ENCODE assay signal across 8 cellular contexts in the genomic region with DNA sequence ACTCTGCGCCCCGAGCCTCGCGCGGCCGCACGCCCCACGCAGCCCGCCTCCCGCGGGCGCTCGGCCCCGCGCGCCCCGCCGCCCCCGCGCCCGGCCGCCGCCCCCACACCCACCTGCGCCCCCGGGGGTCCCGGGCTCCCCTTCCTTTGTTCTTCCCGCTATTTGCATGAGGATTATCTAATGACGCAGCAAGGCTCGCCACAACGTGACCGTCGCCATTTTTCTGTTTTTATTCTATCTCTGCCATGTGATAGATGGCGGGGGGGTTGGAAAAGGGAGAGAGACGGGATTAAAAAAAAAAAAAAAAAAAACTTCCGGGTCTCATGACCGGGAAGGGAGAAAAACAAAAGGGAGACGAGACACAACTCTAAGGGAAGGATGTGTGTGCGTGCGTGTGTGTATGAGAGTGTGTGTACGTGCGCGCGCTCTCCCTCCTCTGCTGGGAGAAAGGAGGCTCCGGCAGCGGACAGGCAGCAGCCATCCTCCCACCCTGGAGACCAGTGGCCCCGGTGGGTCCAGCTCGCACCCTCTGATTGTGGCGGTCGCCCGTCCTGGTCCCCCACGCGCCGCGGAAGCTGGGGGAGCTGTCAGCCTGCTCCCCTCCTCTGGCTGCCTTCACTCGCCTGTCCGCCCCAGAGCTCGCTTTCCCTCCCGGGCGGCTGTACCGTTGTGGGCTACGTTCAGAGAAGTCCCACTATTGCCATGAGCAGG.
DNase-seq lines count a peak whose midpoint lies in the region; ATAC-seq and TF ChIP-seq lines count a peak whose summit lies in the region.

No MANE protein-coding gene starts in this region.

- H3K27ac ChIP-seq in 22Rv1 = peak overlapping the region; percentile 86

- no peaks in the 10 kb centered on the region for H3K9me3 Mint-ChIP-seq in activated CD4-positive, alpha-beta memory T cell treated with anti-CD3 and anti-CD28 coated beads, Interleukin-2, amount 10 ng/mL, durations not matched to agents 7 days and 5 days
- H3K9me3 Mint-ChIP-seq in effector memory CD8-positive, alpha-beta T cell = no peaks in the 10 kb centered on the region

- peak overlapping the region; percentile 87 for H3K27ac Mint-ChIP-seq in activated CD4-positive, alpha-beta memory T cell treated with anti-CD3 and anti-CD28 coated beads, Interleukin-2, amount 10 ng/mL, durations not matched to agents 7 days and 5 days
- H3K27ac Mint-ChIP-seq in effector memory CD8-positive, alpha-beta T cell = peak overlapping the region; percentile 97 to 100

- no peak for TF ChIP-seq POLR2A in GM18505 (IDR thresholded peaks at IDR 0.05; ENCODE audit: borderline replicate concordance, extremely low read depth, insufficient read depth, insufficient read length)
- peak in 1 of 2 donors; percentile 84 for TF ChIP-seq POLR2A in lower leg skin (IDR thresholded peaks at IDR 0.05)

- TF ChIP-seq CTCF in 22Rv1 (IDR thresholded peaks at IDR 0.05) (no peak), lower leg skin (IDR thresholded peaks at IDR 0.05) (no peak)

- peak; percentile 75 for DNase-seq in NCI-H774 (lab: John Stamatoyannopoulos, UW)
- peak; percentile 61 for DNase-seq in activated CD4-positive, alpha-beta memory T cell treated with anti-CD3 and anti-CD28 coated beads, Interleukin-2, amount 10 ng/mL, durations not matched to agents 7 days and 5 days
- DNase-seq in effector memory CD8-positive, alpha-beta T cell = peak; percentile 39 to 53 (median 50)
- DNase-seq in lower leg skin (ENCODE audit: low spot score in 2 of 2) = peak; percentile 73 to 94
- peak; percentile 45 for DNase-seq in stimulated activated CD4-positive, alpha-beta T cell treated with anti-CD3 and anti-CD28 coated beads, Interleukin-4, amount 100 ng/mL, for 1 hour

- H3K36me3 Mint-ChIP-seq in activated CD4-positive, alpha-beta memory T cell treated with anti-CD3 and anti-CD28 coated beads, Interleukin-2, amount 10 ng/mL, durations not matched to agents 7 days and 5 days (ENCODE audit: low read depth) = no peaks in the 10 kb centered on the region
- H3K36me3 Mint-ChIP-seq in effector memory CD8-positive, alpha-beta T cell (ENCODE audit: insufficient read depth) = peaks cover 30% of the 10 kb centered on the region

- H3K4me1 Mint-ChIP-seq in activated CD4-positive, alpha-beta memory T cell treated with anti-CD3 and anti-CD28 coated beads, Interleukin-2, amount 10 ng/mL, durations not matched to agents 7 days and 5 days = peaks cover 41% of the 10 kb centered on the region
- H3K4me1 Mint-ChIP-seq in effector memory CD8-positive, alpha-beta T cell (ENCODE audit: low read depth in 2 of 2) = peaks cover 37 to 53% of the 10 kb centered on the region in 2 donors

- WGBS in lower leg skin, 2 donors = 0% methylated on average over 37 to 40 of the region's 61 CpGs

- intact Hi-C loops in lower leg skin (cut with DNase I; ENCODE audit: low total_unique reads) = no loop called here

- CTCF ChIA-PET in activated CD4-positive, alpha-beta memory T cell treated with anti-CD3 and anti-CD28 coated beads, Interleukin-2, amount 10 ng/mL, durations not matched to agents 7 days and 5 days (lab: Charles Lee) = interaction anchor here (1.0 kb wide), 1 partner anchor 8 kb away, joined by 3 read pairs; no protein-coding TSS in a partner anchor

- H3K27me3 Mint-ChIP-seq in activated CD4-positive, alpha-beta memory T cell treated with anti-CD3 and anti-CD28 coated beads, Interleukin-2, amount 10 ng/mL, durations not matched to agents 7 days and 5 days = no peaks in the 10 kb centered on the region
- no peaks in the 10 kb centered on the region for H3K27me3 Mint-ChIP-seq in effector memory CD8-positive, alpha-beta T cell

- ATAC-seq in GM18505 (IDR thresholded peaks at IDR 0.05; ENCODE audit: unreplicated experiment) = peak; percentile 29
- ATAC-seq in HG03442 (IDR thresholded peaks at IDR 0.05; ENCODE audit: unreplicated experiment) = peak; percentile 28
- peak; percentile 23 for ATAC-seq in effector memory CD8-positive, alpha-beta T cell (replicated peaks)

- H3K4me3 Mint-ChIP-seq in activated CD4-positive, alpha-beta memory T cell treated with anti-CD3 and anti-CD28 coated beads, Interleukin-2, amount 10 ng/mL, durations not matched to agents 7 days and 5 days = peak overlapping the region; percentile 84
- H3K4me3 Mint-ChIP-seq in effector memory CD8-positive, alpha-beta T cell = peak overlapping the region; percentile 89 to 94

- POLR2A ChIA-PET in activated CD4-positive, alpha-beta memory T cell treated with anti-CD3 and anti-CD28 coated beads, Interleukin-2, amount 10 ng/mL, durations not matched to agents 7 days and 5 days (lab: Charles Lee) = interaction anchor here (0.6 to 2.0 kb wide), 4 partner anchors 101 to 1303 kb away, joined by 3 to 7 read pairs (median 3); partner anchors contain the start of gene JAK1

- peak overlapping the region; percentile 70 for H3K4me3 ChIP-seq in lower leg skin (ENCODE audit: low read depth, poor library complexity, severe bottlenecking)

Comparison
In these comparisons a context has a peak if more than half of its experiments do, and no peak if none do; other contexts are left out.
1. Peak in every context shown above with its lines: DNase-seq, ATAC-seq, H3K4me3 ChIP-seq and H3K27ac ChIP-seq.